In genomic region chr2:121649402-121649651, GRCh38 we compare ENCODE assay signal across 8 cellular contexts. TPM values are rescaled to one million over a fixed set of nuclear protein-coding genes. Genes with fewer than 3 reads are reported as not detected.
A peak's percentile ranks its signal among the peaks of the same experiment; 100 is the strongest.
DNase-seq lines count a peak whose midpoint lies in the region; ATAC-seq and TF ChIP-seq lines count a peak whose summit lies in the region.

TSS of gene CLASP1 (minus strand) at chr2:121649462. CDS start at chr2:121605895, 43,567 bp downstream.

- no peaks in the 10 kb centered on the region for H3K9me3 ChIP-seq in left lung

- no peaks in the 10 kb centered on the region for H3K27me3 ChIP-seq in left lung

- peak within 1 kb of the TSS; percentile 95 to 99 for H3K27ac ChIP-seq in left lung

- H3K4me3 ChIP-seq in left lung = peak within 1 kb of the TSS; percentile 79 to 85

- H3K4me1 ChIP-seq in left lung = peaks cover 8 to 51% of the 10 kb centered on the region in 2 donors

- DNase-seq in AG20443 (ENCODE audit: low spot score) (peak; percentile 99), GM19238 (ENCODE audit: insufficient read length, low spot score) (peak; percentile 87), NCI-H748 (lab: John Stamatoyannopoulos, UW; ENCODE audit: unreplicated experiment) (peak; percentile 94), dermis blood vessel endothelial cell (peak; percentile 98), left lung (peak; percentile 97)
- DNase-seq in activated CD4-positive, alpha-beta T cell treated with anti-CD3 and anti-CD28 coated beads, Interleukin-2, amount 50 U/mL, for 24 hours (ENCODE audit: low read depth in 1 of 2, low spot score in 1 of 2) = peak; percentile 77 to 94
- DNase-seq in stimulated activated CD4-positive, alpha-beta T cell treated with anti-CD3 and anti-CD28 coated beads, Interleukin-4, amount 100 ng/mL, for 24 hours = peak; percentile 96

- no peaks in the 10 kb centered on the region for H3K36me3 ChIP-seq in left lung

- no peak for TF ChIP-seq CTCF in left lung (IDR thresholded peaks at IDR 0.05)

- intact Hi-C loops in left lung (cut with DNase I) = no loop called here

- peak; percentile 92 for ATAC-seq in HG03432 (IDR thresholded peaks at IDR 0.05; ENCODE audit: unreplicated experiment)
- peak; percentile 97 for ATAC-seq in left lung

RNA-seq across cellular contexts. Expression of gene CLASP1, which starts in this region (rescaled TPM):
- total RNA-seq in dermis blood vessel endothelial cell (51.9 and 67.7 TPM in 2 replicates), left lung (10 to 100 TPM; 42.9 to 51.7 TPM)

Comparison
In these comparisons a context has a peak if more than half of its experiments do, and no peak if none do; other contexts are left out.
1. Peak in every context shown above with its lines: DNase-seq, ATAC-seq, H3K4me3 ChIP-seq and H3K27ac ChIP-seq.